Comparison of ENCODE assay signal across 22 cellular contexts in the genomic region with DNA sequence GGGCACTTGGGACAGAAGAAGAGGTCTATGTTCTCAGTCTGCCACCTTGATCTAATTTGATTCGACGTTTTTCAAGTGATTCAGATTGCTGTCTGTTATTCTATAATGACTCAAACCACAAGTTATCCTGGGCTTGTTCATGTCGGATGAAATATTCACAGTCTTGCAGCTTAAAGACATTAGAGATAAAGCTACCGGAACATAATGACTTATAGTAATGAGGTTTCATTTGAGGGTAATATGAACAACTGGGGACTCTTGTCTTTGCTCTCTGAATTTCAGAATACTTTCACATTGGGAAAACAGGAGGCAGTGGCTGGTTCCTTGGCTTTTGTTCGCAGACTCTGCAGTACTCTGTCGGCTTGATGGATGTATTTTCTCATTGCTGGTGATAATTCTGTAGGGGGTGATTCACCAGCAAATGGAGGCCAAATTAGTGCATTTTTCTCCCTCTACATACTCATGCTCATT.
DNase-seq lines count a peak whose midpoint lies in the region; ATAC-seq, FAIRE-seq and TF ChIP-seq lines count a peak whose summit lies in the region.
"Had no signal": no experiment of that assay in that cellular context is flagged by ENCODE, and none has a peak within 500 bp of the region (broad histone marks: within the 10 kb centered on the region; RNA-seq: fewer than 3 reads in every experiment).

No MANE protein-coding gene starts in this region.

- no peak overlapping the region for H2AFZ ChIP-seq in astrocyte (ENCODE audit: low read depth, low read length)
- H2AFZ ChIP-seq: neural progenitor cell had no signal

- peak; percentile 44 for ATAC-seq in aorta (ENCODE audit: low FRiP score)
- ATAC-seq in HG02852 (IDR thresholded peaks at IDR 0.05; ENCODE audit: unreplicated experiment): no peak
- ATAC-seq in HG02759 (IDR thresholded peaks at IDR 0.05; ENCODE audit: unreplicated experiment): no peak
- ATAC-seq: activated CD8-positive, alpha-beta T cell treated with anti-CD3 and anti-CD28 coated beads for 36 hours; gastrocnemius medialis; left colon had no signal

- H3K36me3 Mint-ChIP-seq in HFFc6 (ENCODE audit: low read depth) (peaks cover 14% of the 10 kb centered on the region; the same call in 1 of the 2 replicates), astrocyte (ENCODE audit: low read depth, unreplicated experiment) (no peaks in the 10 kb centered on the region)
- H3K36me3 Mint-ChIP-seq: activated naive CD4-positive, alpha-beta T cell treated with anti-CD3 and anti-CD28 coated beads, Interleukin-2, amount 10 ng/mL, durations not matched to agents 7 days and 5 days; neural progenitor cell had no signal

- H3K4me3 Mint-ChIP-seq in HFFc6 (peak overlapping the region; percentile 25; the same call in 1 of the 2 replicates), astrocyte (ENCODE audit: unreplicated experiment) (no peak overlapping the region)
- H3K4me3 Mint-ChIP-seq: activated CD8-positive, alpha-beta T cell treated with anti-CD3 and anti-CD28 coated beads for 36 hours; activated naive CD4-positive, alpha-beta T cell treated with anti-CD3 and anti-CD28 coated beads, Interleukin-2, amount 10 ng/mL, durations not matched to agents 7 days and 5 days; activated T-cell treated with anti-CD3 and anti-CD28 coated beads, Interleukin-2, amount 50 U/mL, for 24 hours; B cell; neural progenitor cell had no signal

- H3K9ac ChIP-seq in astrocyte (ENCODE audit: low read length): no peak overlapping the region
- H3K9ac ChIP-seq: neural progenitor cell had no signal

- H4K20me1 ChIP-seq in astrocyte (ENCODE audit: insufficient read depth, low read length): no peaks in the 10 kb centered on the region

- H3K9me3 ChIP-seq in astrocyte (ENCODE audit: insufficient read depth, low read depth, low read length): peaks cover 7% of the 10 kb centered on the region
- peaks cover 2% of the 10 kb centered on the region for H3K9me3 ChIP-seq in aorta (ENCODE audit: control insufficient read depth, low read length)
- H3K9me3 ChIP-seq: gastrocnemius medialis, SJSA1, suprapubic skin had no signal

- intact Hi-C loops in aorta (cut with DNase I): loop anchor here (5.0 to 10.0 kb wide), 2 partner anchors 41 to 239 kb away; no protein-coding TSS in a partner anchor

- peak overlapping the region; percentile 14 for H3K4me3 ChIP-seq in astrocyte (ENCODE audit: insufficient read depth, low read depth, low read length)
- no peak overlapping the region for H3K4me3 ChIP-seq in aorta (ENCODE audit: low read length in 2 of 2)
- H3K4me3 ChIP-seq: gastrocnemius medialis, neural progenitor cell, SJSA1, suprapubic skin had no signal

- no peaks in the 10 kb centered on the region for H3K36me3 ChIP-seq in astrocyte (ENCODE audit: insufficient read depth, low read length)
- no peaks in the 10 kb centered on the region for H3K36me3 ChIP-seq in aorta (ENCODE audit: control insufficient read depth in 1 of 2, insufficient read depth in 2 of 2, low read length in 1 of 2)
- H3K36me3 ChIP-seq: gastrocnemius medialis, neural progenitor cell, SJSA1, suprapubic skin had no signal

- no peak overlapping the region for H3K27ac Mint-ChIP-seq in HFFc6
- peak overlapping the region; percentile 28 for H3K27ac Mint-ChIP-seq in astrocyte (ENCODE audit: unreplicated experiment)
- H3K27ac Mint-ChIP-seq: activated CD8-positive, alpha-beta T cell treated with anti-CD3 and anti-CD28 coated beads for 36 hours; activated naive CD4-positive, alpha-beta T cell treated with anti-CD3 and anti-CD28 coated beads, Interleukin-2, amount 10 ng/mL, durations not matched to agents 7 days and 5 days; activated T-cell treated with anti-CD3 and anti-CD28 coated beads, Interleukin-2, amount 50 U/mL, for 24 hours; B cell; neural progenitor cell had no signal

- peak overlapping the region; percentile 38 for H3K27ac ChIP-seq in astrocyte (ENCODE audit: low read depth, low read length)
- peak overlapping the region in 1 of 2 donors; percentile 36 for H3K27ac ChIP-seq in aorta (ENCODE audit: low read depth in 1 of 2, low read length in 2 of 2)
- H3K27ac ChIP-seq: gastrocnemius medialis, neural progenitor cell, SJSA1, suprapubic skin had no signal

- H3K4me1 Mint-ChIP-seq in HFFc6 (ENCODE audit: low read depth): peaks cover 56% of the 10 kb centered on the region
- peaks cover 41% of the 10 kb centered on the region for H3K4me1 Mint-ChIP-seq in astrocyte (ENCODE audit: low read depth, unreplicated experiment)
- H3K4me1 Mint-ChIP-seq: activated naive CD4-positive, alpha-beta T cell treated with anti-CD3 and anti-CD28 coated beads, Interleukin-2, amount 10 ng/mL, durations not matched to agents 7 days and 5 days; B cell; neural progenitor cell had no signal

- DNase-seq in HFFc6 (peak; percentile 28), astrocyte (ENCODE audit: low read depth) (peak; percentile 91), kidney tubule cell (ENCODE audit: low spot score) (peak; percentile 25), aorta (peak in 1 of 2 donors; percentile 42), hepatic stellate cell (ENCODE audit: low spot score) (no peak)
- DNase-seq: activated CD8-positive, alpha-beta T cell treated with anti-CD3 and anti-CD28 coated beads for 36 hours; activated naive CD4-positive, alpha-beta T cell treated with anti-CD3 and anti-CD28 coated beads, Interleukin-2, amount 10 ng/mL, durations not matched to agents 7 days and 5 days; activated T-cell treated with anti-CD3 and anti-CD28 coated beads, Interleukin-2, amount 50 U/mL, for 24 hours; gastrocnemius medialis; H9; left colon; NCI-H1436 treated with DMSO at 0.1 percent for 48 hours; NCI-H2171 treated with DMSO at 0.1 percent for 48 hours; NCI-H82; T-helper 2 cell had no signal

- no peaks in the 10 kb centered on the region for H3K79me2 ChIP-seq in astrocyte (ENCODE audit: insufficient read depth, low read length)

- peaks cover 14% of the 10 kb centered on the region for H3K27me3 Mint-ChIP-seq in HFFc6 (ENCODE audit: insufficient read depth)
- H3K27me3 Mint-ChIP-seq in astrocyte (ENCODE audit: low read depth, unreplicated experiment): no peaks in the 10 kb centered on the region

- no peak for FAIRE-seq in astrocyte (lab: Jason Lieb, UNC)
- FAIRE-seq: endothelial cell of umbilical vein had no signal

- H3K4me2 ChIP-seq in astrocyte (ENCODE audit: low read length): peak overlapping the region; percentile 63
- H3K4me2 ChIP-seq: neural progenitor cell had no signal

- no peaks in the 10 kb centered on the region for H3K27me3 ChIP-seq in astrocyte (ENCODE audit: insufficient read depth, low read length)
- H3K27me3 ChIP-seq in aorta (ENCODE audit: control insufficient read depth in 1 of 2, insufficient read depth in 2 of 2, low read length in 1 of 2): no peaks in the 10 kb centered on the region
- H3K27me3 ChIP-seq: gastrocnemius medialis, neural progenitor cell, suprapubic skin had no signal

- H3K9me3 Mint-ChIP-seq in HFFc6: peaks cover 13% of the 10 kb centered on the region
- peaks cover 9% of the 10 kb centered on the region for H3K9me3 Mint-ChIP-seq in astrocyte (ENCODE audit: unreplicated experiment)
- H3K9me3 Mint-ChIP-seq: activated CD8-positive, alpha-beta T cell treated with anti-CD3 and anti-CD28 coated beads for 36 hours; activated naive CD4-positive, alpha-beta T cell treated with anti-CD3 and anti-CD28 coated beads, Interleukin-2, amount 10 ng/mL, durations not matched to agents 7 days and 5 days; activated T-cell treated with anti-CD3 and anti-CD28 coated beads, Interleukin-2, amount 50 U/mL, for 24 hours; neural progenitor cell had no signal

- H3K4me1 ChIP-seq in astrocyte (ENCODE audit: insufficient read depth, low read length) (peaks cover 23% of the 10 kb centered on the region), aorta (ENCODE audit: control insufficient read depth in 1 of 2, insufficient read depth in 2 of 2, low read length in 2 of 2) (peaks cover 4 to 6% of the 10 kb centered on the region in 2 donors)
- H3K4me1 ChIP-seq: gastrocnemius medialis, suprapubic skin had no signal

- TF ChIP-seq CTCF in HFFc6 (IDR thresholded peaks at IDR 0.05) (no peak), astrocyte (IDR thresholded peaks at IDR 0.05; ENCODE audit: insufficient read depth, low read depth, low read length) (no peak)

- WGBS in aorta, 2 donors: 11 to 18% methylated on average over 6 of the region's 6 CpGs
